ENCODE assay signal across 26 cellular contexts in genomic region chr10:13386021-13386420, GRCh38.
"Had no signal": no experiment of that assay in that cellular context is flagged by ENCODE, and none has a peak within 500 bp of the region (broad histone marks: within the 10 kb centered on the region; RNA-seq: fewer than 3 reads in every experiment).

No MANE protein-coding gene starts in this region.

- H3K79me2 ChIP-seq: hepatocyte had no signal

- H3K27ac ChIP-seq: coronary artery, esophagus muscularis mucosa, foreskin keratinocyte, gastroesophageal sphincter, heart left ventricle, hepatocyte, left lung, pancreas, right lobe of liver, thoracic aorta, tibial nerve, upper lobe of right lung, uterus had no signal

- H3K27ac Mint-ChIP-seq: natural killer cell; progenitor cell of endocrine pancreas; stimulated activated naive B cell treated with anti-CD40 and anti-IgM and Interleukin-4, amounts not matched to agents 10 μg/mL and 1 μg/mL and 100 μg/mL, for 72 hours; stimulated activated naive CD8-positive, alpha-beta T cell treated with anti-CD3 and anti-CD28 coated beads, Interleukin-15, Interleukin-2, amounts not matched to agents 100 ng/mL and 50 ng/mL, for 24 hours had no signal

- H3K27me3 ChIP-seq: pancreas, right lobe of liver, uterus had no signal

- H3K4me2 ChIP-seq: hepatocyte had no signal

- H3K4me3 Mint-ChIP-seq: natural killer cell; stimulated activated naive B cell treated with anti-CD40 and anti-IgM and Interleukin-4, amounts not matched to agents 10 μg/mL and 1 μg/mL and 100 μg/mL, for 72 hours; stimulated activated naive CD8-positive, alpha-beta T cell treated with anti-CD3 and anti-CD28 coated beads, Interleukin-15, Interleukin-2, amounts not matched to agents 100 ng/mL and 50 ng/mL, for 24 hours had no signal

- H3K9me3 ChIP-seq: esophagus muscularis mucosa, gastroesophageal sphincter, heart left ventricle, left lung, pancreas, right lobe of liver, thoracic aorta, tibial nerve, upper lobe of right lung, uterus had no signal

- H3K36me3 ChIP-seq: esophagus muscularis mucosa, gastroesophageal sphincter, heart left ventricle, left lung, pancreas, right lobe of liver, thoracic aorta, tibial nerve, upper lobe of right lung, uterus had no signal

- H3K4me1 ChIP-seq: foreskin keratinocyte, uterus had no signal

- H3K4me3 ChIP-seq: coronary artery, esophagus muscularis mucosa, gastroesophageal sphincter, heart left ventricle, hepatocyte, left lung, pancreas, right lobe of liver, thoracic aorta, tibial nerve, upper lobe of right lung, uterus had no signal

- FAIRE-seq: endothelial cell of umbilical vein, islet of Langerhans, pancreas had no signal

- H2AFZ ChIP-seq: hepatocyte had no signal

- H3K36me3 Mint-ChIP-seq: natural killer cell; stimulated activated naive B cell treated with anti-CD40 and anti-IgM and Interleukin-4, amounts not matched to agents 10 μg/mL and 1 μg/mL and 100 μg/mL, for 72 hours had no signal

- DNase-seq: dermis blood vessel endothelial cell; effector memory CD4-positive, alpha-beta T cell; heart left ventricle; left cardiac atrium; left lung; mesendoderm; midbrain; natural killer cell; occipital lobe; pancreas; right lobe of liver; stimulated activated CD4-positive, alpha-beta T cell treated with anti-CD3 and anti-CD28 coated beads, Interleukin-4, amount 100 ng/mL, for 4 hours; stimulated activated naive B cell treated with anti-CD40 and anti-IgM and Interleukin-4, amounts not matched to agents 10 μg/mL and 1 μg/mL and 100 μg/mL, for 72 hours; upper lobe of right lung; uterus had no signal

- H3K9me3 Mint-ChIP-seq: natural killer cell; stimulated activated naive B cell treated with anti-CD40 and anti-IgM and Interleukin-4, amounts not matched to agents 10 μg/mL and 1 μg/mL and 100 μg/mL, for 72 hours; stimulated activated naive CD8-positive, alpha-beta T cell treated with anti-CD3 and anti-CD28 coated beads, Interleukin-15, Interleukin-2, amounts not matched to agents 100 ng/mL and 50 ng/mL, for 24 hours had no signal

- ATAC-seq: foreskin keratinocyte; gastroesophageal sphincter; heart left ventricle; left cardiac atrium; left lung; natural killer cell; pancreas; right lobe of liver; stimulated activated naive B cell treated with anti-CD40 and anti-IgM and Interleukin-4, amounts not matched to agents 10 μg/mL and 1 μg/mL and 100 μg/mL, for 72 hours; upper lobe of right lung had no signal
